Comparison of ENCODE assay signal across 9 cellular contexts in genomic region chr5:139650031-139650688, GRCh38. TPM values are rescaled to one million over a fixed set of nuclear protein-coding genes. Genes with fewer than 3 reads are reported as not detected.
DNase-seq lines count a peak whose midpoint lies in the region; ATAC-seq and TF ChIP-seq lines count a peak whose summit lies in the region.
"Had no signal": no experiment of that assay in that cellular context is flagged by ENCODE, and none has a peak within 500 bp of the region (broad histone marks: within the 10 kb centered on the region; RNA-seq: fewer than 3 reads in every experiment).

No MANE protein-coding gene starts in this region.

- ATAC-seq in heart right ventricle (peak in 4 of 8 donors; percentile 14 to 32 (median 22)), GM21619 (IDR thresholded peaks at IDR 0.05; ENCODE audit: unreplicated experiment) (no peak), HG02840 (IDR thresholded peaks at IDR 0.05; ENCODE audit: low FRiP score, unreplicated experiment) (no peak)
- ATAC-seq in activated CD4-positive, CD25-positive, alpha-beta regulatory T cell treated with anti-CD3 and anti-CD28 coated beads, Interleukin-2, amount 50 U/mL, for 24 hours = no peak

- DNase-seq in activated T-cell treated with anti-CD3 and anti-CD28 coated beads, Interleukin-2, amount 50 U/mL, for 24 hours = peak; percentile 48
- DNase-seq in activated T-cell treated with anti-CD3 and anti-CD28 coated beads, Interleukin-2, amount 50 U/mL, for 48 hours = no peak
- DNase-seq in activated CD8-positive, alpha-beta memory T cell treated with anti-CD3 and anti-CD28 coated beads, Interleukin-2, amount 50 U/mL, for 48 hours = peak; percentile 70
- peak; percentile 53 to 61 for DNase-seq in heart right ventricle

- TF ChIP-seq CTCF in heart right ventricle (IDR thresholded peaks at IDR 0.05) = peak in 8 of 9 donors; percentile 15 to 63 (median 46)

- 0 to 1% methylated on average over 45 to 48 of the region's 48 CpGs for WGBS in heart right ventricle, 2 donors

- intact Hi-C loops in heart right ventricle (cut with DNase I) = loop anchor here in 6 of 10 donors (2.0 to 5.0 kb wide), 3 partner anchors 13 to 42 kb away; no protein-coding TSS in a partner anchor

- H3K4me1 ChIP-seq in heart right ventricle (peaks cover 28 to 76% (median 66%) of the 10 kb centered on the region in 9 donors), rectal smooth muscle tissue (ENCODE audit: control insufficient read depth, insufficient read depth, low read length) (peaks cover 32% of the 10 kb centered on the region)

- H3K36me3 ChIP-seq in heart right ventricle (no peaks in the 10 kb centered on the region), rectal smooth muscle tissue (ENCODE audit: control insufficient read depth, insufficient read depth, low read length) (no peaks in the 10 kb centered on the region)

- H3K4me3 ChIP-seq in heart right ventricle = peak overlapping the region; percentile 62 to 100 (median 96)
- peak overlapping the region; percentile 61 for H3K4me3 ChIP-seq in rectal smooth muscle tissue (ENCODE audit: low read length)

- H3K4me3 Mint-ChIP-seq in activated T-cell treated with anti-CD3 and anti-CD28 coated beads, Interleukin-2, amount 50 U/mL, for 24 hours = peak overlapping the region; percentile 78

- H3K9ac ChIP-seq in rectal smooth muscle tissue (ENCODE audit: low read length) = peak overlapping the region; percentile 43

- H3K36me3 Mint-ChIP-seq in activated T-cell treated with anti-CD3 and anti-CD28 coated beads, Interleukin-2, amount 50 U/mL, for 24 hours (ENCODE audit: low read depth) = no peaks in the 10 kb centered on the region

- no peaks in the 10 kb centered on the region for H3K9me3 Mint-ChIP-seq in activated T-cell treated with anti-CD3 and anti-CD28 coated beads, Interleukin-2, amount 50 U/mL, for 24 hours

- H3K27ac ChIP-seq in heart right ventricle (peak overlapping the region; percentile 66 to 97 (median 92)), rectal smooth muscle tissue (ENCODE audit: low read depth, low read length) (peak overlapping the region; percentile 76)
- H3K27ac ChIP-seq: epithelial cell of prostate had no signal

- H3K4me1 Mint-ChIP-seq in activated T-cell treated with anti-CD3 and anti-CD28 coated beads, Interleukin-2, amount 50 U/mL, for 24 hours (ENCODE audit: low read depth) = peaks cover 46% of the 10 kb centered on the region

- peak overlapping the region; percentile 57 for H3K27ac Mint-ChIP-seq in activated T-cell treated with anti-CD3 and anti-CD28 coated beads, Interleukin-2, amount 50 U/mL, for 24 hours

- H3K27me3 ChIP-seq in heart right ventricle (peaks cover 0 to 61% (median 0%) of the 10 kb centered on the region in 7 donors), rectal smooth muscle tissue (ENCODE audit: control insufficient read depth, insufficient read depth, low read length) (no peaks in the 10 kb centered on the region)

- H3K9me3 ChIP-seq in heart right ventricle = no peaks in the 10 kb centered on the region

- H3K27me3 Mint-ChIP-seq in activated T-cell treated with anti-CD3 and anti-CD28 coated beads, Interleukin-2, amount 50 U/mL, for 24 hours = peaks cover 80% of the 10 kb centered on the region

RNA-seq across cellular contexts. Expression of gene CXXC5, which starts 2.0 kb away (rescaled TPM):
- 10 to 100 TPM; 30.7 to 51.6 (median 37.9) TPM for total RNA-seq in heart right ventricle
- 10 to 100 TPM; 28.7 to 31.4 TPM for polyA plus RNA-seq in heart right ventricle

Comparison
In these comparisons a context has a peak if more than half of its experiments do, and no peak if none do; other contexts are left out.
1. DNase-seq: peak in activated T-cell treated with anti-CD3 and anti-CD28 coated beads, Interleukin-2, amount 50 U/mL, for 24 hours (single experiment), activated CD8-positive, alpha-beta memory T cell treated with anti-CD3 and anti-CD28 coated beads, Interleukin-2, amount 50 U/mL, for 48 hours (single experiment) and heart right ventricle (2 of 2); none in activated T-cell treated with anti-CD3 and anti-CD28 coated beads, Interleukin-2, amount 50 U/mL, for 48 hours (0 of 2).